In the genomic region with DNA sequence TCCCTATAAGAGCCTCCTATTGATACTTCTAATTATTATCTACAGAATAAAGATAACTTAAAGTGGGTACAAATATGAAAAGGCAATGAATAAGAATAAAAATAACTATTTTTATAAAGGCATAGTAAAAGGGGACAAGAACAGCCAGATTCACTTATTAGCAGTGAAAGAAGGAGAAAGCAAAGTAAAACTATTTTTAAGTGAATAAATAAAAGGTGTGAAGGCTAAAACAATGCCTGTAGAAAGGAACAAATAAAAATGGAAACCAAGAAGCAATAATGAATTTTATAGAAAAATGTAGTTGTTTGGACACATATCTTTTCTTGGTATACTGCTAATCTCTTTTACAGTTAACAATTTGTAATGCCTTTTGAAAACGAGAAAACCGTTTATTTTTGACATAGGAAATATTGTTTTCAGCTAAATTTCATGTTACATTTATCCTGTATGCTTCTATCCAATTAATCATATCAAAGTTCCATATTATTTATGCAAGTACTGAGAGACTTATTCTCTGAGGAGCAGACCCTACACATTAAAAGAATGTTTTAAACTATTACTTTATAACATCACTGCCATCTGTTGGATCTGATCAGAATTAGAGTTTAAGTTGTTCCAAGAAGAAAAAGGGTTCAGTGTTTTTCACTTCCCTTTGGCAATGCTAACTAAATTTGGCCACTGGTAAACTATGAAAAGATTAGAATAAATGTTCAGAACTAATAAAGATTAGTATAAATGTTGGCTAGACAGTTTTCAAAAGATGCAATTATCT, we compare ENCODE assay signal across 8 cellular contexts. TPM values are rescaled to one million over a fixed set of nuclear protein-coding genes. Genes with fewer than 3 reads are reported as not detected.
A peak's percentile ranks its signal among the peaks of the same experiment; 100 is the strongest.
DNase-seq lines count a peak whose midpoint lies in the region; ATAC-seq and TF ChIP-seq lines count a peak whose summit lies in the region.

No MANE protein-coding gene starts in this region.

- TF ChIP-seq EP300 in stomach (IDR thresholded peaks at IDR 0.05), result no peak

- intact Hi-C loops in stomach (cut with DNase I; ENCODE audit: low total_unique reads), result loop anchor here (10.0 kb wide), 1 partner anchor 992 kb away; no protein-coding TSS in a partner anchor

- H3K36me3 ChIP-seq in Peyer's patch, result no peaks in the 10 kb centered on the region
- no peaks in the 10 kb centered on the region for H3K36me3 ChIP-seq in stomach

- TF ChIP-seq POLR2A in Peyer's patch (IDR thresholded peaks at IDR 0.05) (no peak), stomach (IDR thresholded peaks at IDR 0.05) (no peak)

- no peak overlapping the region for H3K4me3 ChIP-seq in Peyer's patch
- H3K4me3 ChIP-seq in foreskin fibroblast (ENCODE audit: low read depth in 1 of 2, low read length in 2 of 2), result no peak overlapping the region
- H3K4me3 ChIP-seq in stomach, result no peak overlapping the region

- H3K4me1 ChIP-seq in Peyer's patch (no peaks in the 10 kb centered on the region), stomach (peaks cover 0 to 22% (median 10%) of the 10 kb centered on the region in 4 donors)

- ATAC-seq in HG03135 (IDR thresholded peaks at IDR 0.05; ENCODE audit: unreplicated experiment) (peak; percentile 57), HG03280 (IDR thresholded peaks at IDR 0.05; ENCODE audit: unreplicated experiment) (no peak)

- no peaks in the 10 kb centered on the region for H3K9me3 ChIP-seq in Peyer's patch
- H3K9me3 ChIP-seq in stomach, result no peaks in the 10 kb centered on the region

- H3K27me3 ChIP-seq in Peyer's patch (no peaks in the 10 kb centered on the region), stomach (no peaks in the 10 kb centered on the region)

- 14 to 45% (median 32%) methylated on average over 2 of the region's 2 CpGs for WGBS in stomach, 5 donors

- DNase-seq in DMS 273 (lab: John Stamatoyannopoulos, UW; ENCODE audit: unreplicated experiment) (peak; percentile 52), DMS 273 treated with DMSO at 0.1 percent for 48 hours (lab: John Stamatoyannopoulos, UW) (no peak), Peyer's patch (no peak), foreskin fibroblast (peak in 1 of 2 donors; percentile 52), stomach (no peak), nucleus accumbens (lab: John Stamatoyannopoulos, UW) (no peak)

- no peak overlapping the region for H3K27ac ChIP-seq in Peyer's patch
- H3K27ac ChIP-seq in stomach, result no peak overlapping the region

- TF ChIP-seq CTCF in Peyer's patch (IDR thresholded peaks at IDR 0.05) (peak in 4 of 6 experiments; percentile 18 to 41 (median 30)), foreskin fibroblast (IDR thresholded peaks at IDR 0.05; ENCODE audit: low read depth, low read length) (peak; percentile 14), stomach (IDR thresholded peaks at IDR 0.05) (peak in 5 of 7 experiments; percentile 11 to 37 (median 31))

RNA-seq across cellular contexts. Expression of a gene that starts 59.1 kb away (rescaled TPM):
- total RNA-seq in Peyer's patch, result not detected
- total RNA-seq in stomach, result not detected
- not detected for polyA plus RNA-seq in stomach
